1 cellular context compared by ENCODE assay signal in genomic region chr3:133633439-133633838, GRCh38.
TF ChIP-seq lines count a peak whose summit lies in the region.

No MANE protein-coding gene starts in this region.

TF ChIP-seq in HepG2, 621 proteins besides CTCF, POLR2A, EP300 and RAD21 (continued from another document):
- TF ChIP-seq ZNF142 (CRISPR knock-in tag; IDR thresholded peaks at IDR 0.05), result no peak
- no peak for TF ChIP-seq TOPORS (CRISPR knock-in tag; IDR thresholded peaks at IDR 0.05)
- TF ChIP-seq ZNF407 (CRISPR knock-in tag; IDR thresholded peaks at IDR 0.05; ENCODE audit: not compliant biosample characterization), result no peak
- TF ChIP-seq ZBTB25 (CRISPR knock-in tag; IDR thresholded peaks at IDR 0.05), result no peak
- TF ChIP-seq ZNF3 (CRISPR knock-in tag; IDR thresholded peaks at IDR 0.05), result no peak
- no peak for TF ChIP-seq ARNTL (CRISPR knock-in tag; IDR thresholded peaks at IDR 0.05)
- no peak for TF ChIP-seq PCBP2 (optimal IDR thresholded peaks at IDR 0.05; ENCODE audit: low read depth, low read length, poor library complexity, severe bottlenecking)
- no peak for TF ChIP-seq EZH2 (conservative IDR thresholded peaks at IDR 0.05; ENCODE audit: low read depth, low read length)
- no peak for TF ChIP-seq ZNF720 (CRISPR knock-in tag; IDR thresholded peaks at IDR 0.05)
- TF ChIP-seq MBD4 (IDR thresholded peaks at IDR 0.05; ENCODE audit: borderline replicate concordance, low read length), result no peak
- TF ChIP-seq FOSL2 (CRISPR knock-in tag; IDR thresholded peaks at IDR 0.05), result 0 out of 2 replicates have a peak, but pooled peaks have one; percentile 32
- TF ChIP-seq ZNF770 (CRISPR knock-in tag; IDR thresholded peaks at IDR 0.05), result peak; percentile 98
- no peak for TF ChIP-seq PTBP1 (IDR thresholded peaks at IDR 0.05; ENCODE audit: low read depth, low read length, poor library complexity, severe bottlenecking)
- no peak for TF ChIP-seq SRF (IDR thresholded peaks at IDR 0.05; ENCODE audit: low read depth, low read length)
- no peak for TF ChIP-seq ZNF512 (CRISPR knock-in tag; IDR thresholded peaks at IDR 0.05)
- TF ChIP-seq NFYC (CRISPR knock-in tag; IDR thresholded peaks at IDR 0.05), result no peak
